In the genomic region with DNA sequence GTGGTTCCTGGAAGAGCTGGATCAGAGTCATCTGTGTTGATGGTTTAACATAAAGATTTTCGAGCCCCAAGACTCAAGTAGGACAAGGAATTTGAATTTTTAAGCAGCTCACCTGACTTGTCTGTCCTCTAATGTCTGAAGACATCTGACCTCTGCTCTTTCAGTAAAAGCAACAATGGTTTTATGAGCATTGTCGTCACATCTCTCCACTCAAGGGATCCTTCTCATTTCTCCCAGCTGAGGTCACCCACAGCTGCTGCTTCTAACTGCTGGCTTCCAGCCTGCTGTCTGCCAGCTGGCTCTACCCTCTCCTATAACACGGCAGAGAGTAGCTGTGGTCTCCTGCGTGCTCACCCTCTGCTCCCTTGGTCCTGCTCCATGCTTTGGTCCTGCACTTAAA, we compare ENCODE assay signal across 8 cellular contexts. TPM values are rescaled to one million over a fixed set of nuclear protein-coding genes. Genes with fewer than 3 reads are reported as not detected.
DNase-seq lines count a peak whose midpoint lies in the region; ATAC-seq and TF ChIP-seq lines count a peak whose summit lies in the region.

No MANE protein-coding gene starts in this region.

- H3K36me3 Mint-ChIP-seq in chondrocyte (ENCODE audit: low read depth) (no peaks in the 10 kb centered on the region), mesothelial cell of epicardium (peaks cover 33% of the 10 kb centered on the region)
- no peaks in the 10 kb centered on the region for H3K36me3 Mint-ChIP-seq in activated naive CD4-positive, alpha-beta T cell treated with anti-CD3 and anti-CD28 coated beads for 36 hours (ENCODE audit: low read depth)

- H3K27me3 Mint-ChIP-seq in chondrocyte (ENCODE audit: low read depth) (no peaks in the 10 kb centered on the region), mesothelial cell of epicardium (ENCODE audit: low read depth) (no peaks in the 10 kb centered on the region)
- H3K27me3 Mint-ChIP-seq in activated naive CD4-positive, alpha-beta T cell treated with anti-CD3 and anti-CD28 coated beads for 36 hours (ENCODE audit: low read depth) = peaks cover 11% of the 10 kb centered on the region

- H3K4me3 Mint-ChIP-seq in chondrocyte (ENCODE audit: unreplicated experiment) (peak overlapping the region; percentile 14), mesothelial cell of epicardium (no peak overlapping the region)
- H3K4me3 Mint-ChIP-seq in activated naive CD4-positive, alpha-beta T cell treated with anti-CD3 and anti-CD28 coated beads for 36 hours = no peak overlapping the region

- peaks cover 61% of the 10 kb centered on the region for H3K4me1 Mint-ChIP-seq in chondrocyte (ENCODE audit: low read depth)
- peaks cover 25% of the 10 kb centered on the region for H3K4me1 Mint-ChIP-seq in mesothelial cell of epicardium
- H3K4me1 Mint-ChIP-seq in activated naive CD4-positive, alpha-beta T cell treated with anti-CD3 and anti-CD28 coated beads for 36 hours (ENCODE audit: low read depth) = no peaks in the 10 kb centered on the region

- CTCF ChIA-PET in activated naive CD4-positive, alpha-beta T cell treated with anti-CD3 and anti-CD28 coated beads for 36 hours (lab: Charles Lee) = interaction anchor here (0.7 kb wide), 2 partner anchors 172 to 816 kb away, joined by 3 read pairs; no protein-coding TSS in a partner anchor

- DNase-seq in EH (ENCODE audit: low read depth) (peak; percentile 98), NCI-H2196 (lab: John Stamatoyannopoulos, UW; ENCODE audit: unreplicated experiment) (peak; percentile 92), chondrocyte (ENCODE audit: low spot score) (no peak), mesothelial cell of epicardium (ENCODE audit: low spot score in 2 of 2, unreplicated experiment in 2 of 2) (no peak), posterior vena cava (ENCODE audit: low spot score) (no peak)
- no peak for DNase-seq in activated naive CD4-positive, alpha-beta T cell treated with anti-CD3 and anti-CD28 coated beads for 36 hours

- H3K27ac Mint-ChIP-seq in chondrocyte (ENCODE audit: unreplicated experiment) (peak overlapping the region; percentile 99), mesothelial cell of epicardium (peak overlapping the region; percentile 82)
- H3K27ac Mint-ChIP-seq in activated naive CD4-positive, alpha-beta T cell treated with anti-CD3 and anti-CD28 coated beads for 36 hours = no peak overlapping the region

- H3K9me3 Mint-ChIP-seq in chondrocyte (ENCODE audit: low read depth) = peaks cover 3% of the 10 kb centered on the region
- H3K9me3 Mint-ChIP-seq in mesothelial cell of epicardium = peaks cover 6% of the 10 kb centered on the region
- H3K9me3 Mint-ChIP-seq in activated naive CD4-positive, alpha-beta T cell treated with anti-CD3 and anti-CD28 coated beads for 36 hours = no peaks in the 10 kb centered on the region

- intact Hi-C loops in activated naive CD4-positive, alpha-beta T cell treated with anti-CD3 and anti-CD28 coated beads for 36 hours (cut with micrococcal nuclease) = loop anchor here (1.0 kb wide), 2 partner anchors 113 to 309 kb away; no protein-coding TSS in a partner anchor
- intact Hi-C loops in posterior vena cava (cut with DNase I) = no loop called here

- no peak for ATAC-seq in GM21367 (IDR thresholded peaks at IDR 0.05; ENCODE audit: unreplicated experiment)
- no peak for ATAC-seq in HG03457 (IDR thresholded peaks at IDR 0.05; ENCODE audit: unreplicated experiment)

- TF ChIP-seq CTCF in chondrocyte (IDR thresholded peaks at IDR 0.05) (no peak), mesothelial cell of epicardium (IDR thresholded peaks at IDR 0.05; ENCODE audit: unreplicated experiment) (no peak)

RNA-seq across cellular contexts. Expression of a gene that starts 24.7 kb away (rescaled TPM):
- total RNA-seq in chondrocyte (104 to 116 TPM (median 104 TPM) in 3 replicates), mesothelial cell of epicardium (263 to 276 TPM (median 273 TPM) in 3 replicates), posterior vena cava (10 to 100 TPM; 54.5 to 63.6 TPM)
- total RNA-seq in activated naive CD4-positive, alpha-beta T cell treated with anti-CD3 and anti-CD28 coated beads for 36 hours = 10 to 100 TPM; 75.8 to 82.3 TPM

Comparison
In these comparisons a context has a peak if more than half of its experiments do, and no peak if none do; other contexts are left out.
1. DNase-seq: peak in EH (single experiment) and NCI-H2196 (single experiment); none in chondrocyte (single experiment), mesothelial cell of epicardium (0 of 2), activated naive CD4-positive, alpha-beta T cell treated with anti-CD3 and anti-CD28 coated beads for 36 hours (single experiment) and posterior vena cava (single experiment).